Comparison of ENCODE assay signal across 8 cellular contexts in the genomic region with DNA sequence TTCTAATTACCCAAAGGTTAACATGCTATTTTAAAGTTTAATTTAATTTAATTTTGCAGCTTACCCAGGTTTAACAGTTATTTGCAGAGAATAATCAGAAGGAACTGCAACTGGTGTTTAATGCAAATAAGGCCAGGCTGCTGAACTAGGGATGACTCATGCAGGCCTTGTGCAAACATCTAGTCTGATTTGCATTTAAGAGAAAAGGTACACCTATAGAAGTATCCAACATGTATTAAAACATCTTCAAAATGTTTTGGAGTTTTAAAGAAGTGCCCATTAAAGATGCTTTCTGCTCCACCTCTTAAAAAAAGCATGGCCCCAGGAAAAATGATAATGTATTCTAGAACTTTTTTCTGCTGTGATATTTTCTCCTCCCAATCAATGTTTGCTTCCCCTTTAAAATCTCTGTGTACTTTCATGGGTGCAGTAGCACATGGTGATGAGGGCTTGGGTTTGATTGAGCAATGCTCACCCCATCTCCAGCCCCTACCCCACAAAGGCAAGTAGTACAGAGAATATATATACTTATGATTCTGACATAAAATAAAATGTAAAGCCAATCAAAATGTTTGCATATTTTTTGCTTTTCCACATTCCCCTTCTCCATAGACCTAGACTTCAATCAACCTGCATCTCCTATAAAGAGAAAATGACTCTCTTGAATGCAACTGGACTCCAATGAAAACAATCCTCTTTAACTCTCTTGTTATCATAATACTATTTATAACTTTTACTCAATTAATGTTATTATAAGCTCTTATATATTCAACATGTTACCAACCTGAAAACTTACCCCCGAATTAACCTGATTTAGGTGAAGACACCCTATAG. TPM values are rescaled to one million over a fixed set of nuclear protein-coding genes. Genes with fewer than 3 reads are reported as not detected.
DNase-seq lines count a peak whose midpoint lies in the region; ATAC-seq, FAIRE-seq and TF ChIP-seq lines count a peak whose summit lies in the region.

No MANE protein-coding gene starts in this region.

- no peaks in the 10 kb centered on the region for H3K9me3 Mint-ChIP-seq in astrocyte (ENCODE audit: unreplicated experiment)
- no peaks in the 10 kb centered on the region for H3K9me3 Mint-ChIP-seq in activated CD4-positive, alpha-beta T cell treated with anti-CD3 and anti-CD28 coated beads for 36 hours (ENCODE audit: low read depth)

- TF ChIP-seq CTCF in GM13976 (IDR thresholded peaks at IDR 0.05; ENCODE audit: borderline replicate concordance, control extremely low read depth, extremely low read depth, insufficient read depth, missing control alignments) (no peak), astrocyte (IDR thresholded peaks at IDR 0.05; ENCODE audit: insufficient read depth, low read depth, low read length) (no peak), pancreas (IDR thresholded peaks at IDR 0.05) (no peak)

- H3K4me1 ChIP-seq in astrocyte (ENCODE audit: insufficient read depth, low read length) (peaks cover 26% of the 10 kb centered on the region), pancreas (peaks cover 23 to 67% (median 56%) of the 10 kb centered on the region in 3 donors)

- H2AFZ ChIP-seq in astrocyte (ENCODE audit: low read depth, low read length) = no peak overlapping the region

- no peak overlapping the region for H3K27ac ChIP-seq in astrocyte (ENCODE audit: low read depth, low read length)
- peak overlapping the region in 3 of 4 donors; percentile 30 to 69 (median 54) for H3K27ac ChIP-seq in pancreas

- ATAC-seq in pancreas = peak; percentile 89 to 93 (median 92)
- no peak for ATAC-seq in activated CD4-positive, alpha-beta T cell treated with anti-CD3 and anti-CD28 coated beads for 36 hours

- H3K27me3 Mint-ChIP-seq in astrocyte (ENCODE audit: low read depth, unreplicated experiment) = no peaks in the 10 kb centered on the region
- H3K27me3 Mint-ChIP-seq in activated CD4-positive, alpha-beta T cell treated with anti-CD3 and anti-CD28 coated beads for 36 hours = no peaks in the 10 kb centered on the region

- intact Hi-C loops in pancreas (cut with DNase I) = no loop called here
- intact Hi-C loops in activated CD4-positive, alpha-beta T cell treated with anti-CD3 and anti-CD28 coated beads for 36 hours (cut with DNase I, micrococcal nuclease) = no loop called here

- POLR2A ChIA-PET in activated CD4-positive, alpha-beta T cell treated with anti-CD3 and anti-CD28 coated beads for 36 hours (lab: Charles Lee) = no interaction called here

- H3K27ac Mint-ChIP-seq in astrocyte (ENCODE audit: unreplicated experiment) = no peak overlapping the region
- no peak overlapping the region for H3K27ac Mint-ChIP-seq in activated CD4-positive, alpha-beta T cell treated with anti-CD3 and anti-CD28 coated beads for 36 hours

- 81 to 87% methylated on average over 1 of the region's 1 CpG for WGBS in pancreas, 2 donors

- in situ Hi-C loops in GM13976 (cut with MboI; ENCODE audit: low sequenced_read_pairs, unreplicated experiment) = no loop called here

- H3K27me3 ChIP-seq in astrocyte (ENCODE audit: insufficient read depth, low read length) = no peaks in the 10 kb centered on the region
- no peaks in the 10 kb centered on the region for H3K27me3 ChIP-seq in pancreas

- FAIRE-seq in astrocyte (lab: Jason Lieb, UNC) = no peak
- peak; percentile 61 for FAIRE-seq in pancreas (lab: Jason Lieb, UNC)

- H4K20me1 ChIP-seq in astrocyte (ENCODE audit: insufficient read depth, low read length) = peaks cover 5% of the 10 kb centered on the region

- peak overlapping the region; percentile 22 for H3K4me2 ChIP-seq in astrocyte (ENCODE audit: low read length)

- H3K36me3 ChIP-seq in astrocyte (ENCODE audit: insufficient read depth, low read length) = peaks cover 3% of the 10 kb centered on the region
- no peaks in the 10 kb centered on the region for H3K36me3 ChIP-seq in pancreas

- no peak overlapping the region for H3K4me3 Mint-ChIP-seq in astrocyte (ENCODE audit: unreplicated experiment)
- H3K4me3 Mint-ChIP-seq in activated CD4-positive, alpha-beta T cell treated with anti-CD3 and anti-CD28 coated beads for 36 hours = no peak overlapping the region

- H3K9me3 ChIP-seq in astrocyte (ENCODE audit: insufficient read depth, low read depth, low read length) (no peaks in the 10 kb centered on the region), pancreas (no peaks in the 10 kb centered on the region)

- DNase-seq in GM13976 (ENCODE audit: low spot score) (peak; percentile 41), H4 (ENCODE audit: low spot score) (peak; percentile 30), LoVo (ENCODE audit: low spot score) (peak; percentile 61), astrocyte (ENCODE audit: low read depth) (peak; percentile 59), pancreas (peak in 3 of 6 donors; percentile 33 to 55 (median 44)), NCI-H2227 treated with DMSO at 0.1 percent for 48 hours (lab: John Stamatoyannopoulos, UW) (no peak)
- DNase-seq in activated CD4-positive, CD25-positive, alpha-beta regulatory T cell treated with anti-CD3 and anti-CD28 coated beads, Interleukin-2, amount 50 U/mL, for 72 hours = no peak
- no peak for DNase-seq in activated CD4-positive, alpha-beta T cell treated with anti-CD3 and anti-CD28 coated beads for 36 hours

- H3K4me3 ChIP-seq in astrocyte (ENCODE audit: insufficient read depth, low read depth, low read length) = no peak overlapping the region
- H3K4me3 ChIP-seq in pancreas = no peak overlapping the region

- peaks cover 91% of the 10 kb centered on the region for H3K79me2 ChIP-seq in astrocyte (ENCODE audit: insufficient read depth, low read length)

- peaks cover 3% of the 10 kb centered on the region for H3K36me3 Mint-ChIP-seq in astrocyte (ENCODE audit: low read depth, unreplicated experiment)
- no peaks in the 10 kb centered on the region for H3K36me3 Mint-ChIP-seq in activated CD4-positive, alpha-beta T cell treated with anti-CD3 and anti-CD28 coated beads for 36 hours (ENCODE audit: low read depth)

- CTCF ChIA-PET in activated CD4-positive, alpha-beta T cell treated with anti-CD3 and anti-CD28 coated beads for 36 hours (lab: Charles Lee) = interaction anchor here (1.3 kb wide), 1 partner anchor 10 kb away, joined by 3 read pairs; no protein-coding TSS in a partner anchor

- no peak overlapping the region for H3K9ac ChIP-seq in astrocyte (ENCODE audit: low read length)

- peaks cover 14% of the 10 kb centered on the region for H3K4me1 Mint-ChIP-seq in astrocyte (ENCODE audit: low read depth, unreplicated experiment)
- peaks cover 5% of the 10 kb centered on the region for H3K4me1 Mint-ChIP-seq in activated CD4-positive, alpha-beta T cell treated with anti-CD3 and anti-CD28 coated beads for 36 hours

RNA-seq across cellular contexts. Expression of a gene that starts 54.1 kb away (rescaled TPM):
- total RNA-seq in H4 (2014; rRNA removed; shearing (Covaris generic)) = 0.64 and 1.8 TPM in 2 replicates
- total RNA-seq in astrocyte = 6.9 and 10.4 TPM in 2 replicates
- total RNA-seq in pancreas = 10 to 100 TPM; 32.2 to 44.8 (median 38.8) TPM
- polyA plus RNA-seq in pancreas = 10 to 100 TPM in 1 of 2 donors, 1 to 10 TPM in 1; 8.0 to 10.2 TPM
- total RNA-seq in activated CD4-positive, alpha-beta T cell treated with anti-CD3 and anti-CD28 coated beads for 36 hours = not detected

Comparison
In these comparisons a context has a peak if more than half of its experiments do, and no peak if none do; other contexts are left out.
1. DNase-seq: peak in GM13976 (single experiment), H4 (single experiment), LoVo (single experiment) and astrocyte (single experiment); none in activated CD4-positive, CD25-positive, alpha-beta regulatory T cell treated with anti-CD3 and anti-CD28 coated beads, Interleukin-2, amount 50 U/mL, for 72 hours (single experiment), NCI-H2227 treated with DMSO at 0.1 percent for 48 hours (single experiment) and activated CD4-positive, alpha-beta T cell treated with anti-CD3 and anti-CD28 coated beads for 36 hours (single experiment).